In the genomic region with DNA sequence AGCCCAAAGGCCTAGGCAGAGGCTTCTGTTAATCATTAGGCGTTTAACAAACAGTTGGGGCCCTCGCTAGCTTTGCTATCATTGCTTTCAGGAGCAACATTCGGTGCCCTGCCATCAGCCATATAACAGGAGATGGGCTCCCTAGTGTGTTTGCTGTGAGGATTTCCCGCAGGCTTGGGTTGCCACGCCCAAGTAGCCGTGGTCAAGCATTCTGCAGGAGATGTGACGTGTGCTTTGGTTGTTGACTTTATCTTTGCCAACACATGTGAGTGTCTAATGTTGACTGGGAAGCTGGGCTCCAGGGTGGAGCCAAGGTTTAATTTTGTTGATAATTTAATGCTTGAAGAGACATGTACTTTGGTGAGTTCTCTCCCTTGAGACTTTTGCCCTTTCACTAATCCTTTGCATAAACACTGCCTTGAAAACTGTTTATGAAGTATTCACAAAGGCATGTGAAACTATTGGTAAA, we compare ENCODE assay signal across 18 cellular contexts.
A peak's percentile ranks its signal among the peaks of the same experiment; 100 is the strongest.
DNase-seq lines count a peak whose midpoint lies in the region; ATAC-seq, FAIRE-seq and TF ChIP-seq lines count a peak whose summit lies in the region.
"Had no signal": no experiment of that assay in that cellular context is flagged by ENCODE, and none has a peak within 500 bp of the region (broad histone marks: within the 10 kb centered on the region; RNA-seq: fewer than 3 reads in every experiment).

No MANE protein-coding gene starts in this region.

- no peak overlapping the region for H3K9ac ChIP-seq in colonic mucosa (ENCODE audit: low read depth in 2 of 2, low read length in 2 of 2)

- POLR2A ChIA-PET in CD8-positive, alpha-beta memory T cell (lab: Charles Lee): no interaction called here

- no peak overlapping the region for H3K4me3 Mint-ChIP-seq in CD8-positive, alpha-beta memory T cell
- H3K4me3 Mint-ChIP-seq: CD8-positive, alpha-beta T cell had no signal

- H3K4me1 ChIP-seq in small intestine (ENCODE audit: control insufficient read depth in 2 of 2, insufficient read depth in 1 of 2, low read depth in 1 of 2, low read length in 1 of 2) (no peaks in the 10 kb centered on the region), colonic mucosa (no peaks in the 10 kb centered on the region)
- H3K4me1 ChIP-seq in CD8-positive, alpha-beta memory T cell (ENCODE audit: insufficient read depth, low read length): no peaks in the 10 kb centered on the region
- H3K4me1 ChIP-seq: ascending aorta, esophagus muscularis mucosa, SJSA1, transverse colon had no signal

- no peaks in the 10 kb centered on the region for H3K36me3 Mint-ChIP-seq in CD8-positive, alpha-beta memory T cell
- H3K36me3 Mint-ChIP-seq: CD8-positive, alpha-beta T cell had no signal

- 38 to 58% (median 42%) methylated on average over 7 of the region's 7 CpGs for WGBS in small intestine, 3 donors

- no peak for FAIRE-seq in small intestine (lab: Jason Lieb, UNC)

- H3K4me3 ChIP-seq in small intestine (ENCODE audit: low read depth in 1 of 2, low read length in 2 of 2) (no peak overlapping the region), colonic mucosa (no peak overlapping the region)
- no peak overlapping the region for H3K4me3 ChIP-seq in CD8-positive, alpha-beta memory T cell (ENCODE audit: low read length)
- H3K4me3 ChIP-seq: ascending aorta, esophagus muscularis mucosa, lung, SJSA1, transverse colon had no signal

- H3K4me1 Mint-ChIP-seq in CD8-positive, alpha-beta memory T cell: no peaks in the 10 kb centered on the region

- ATAC-seq in GM21529 (IDR thresholded peaks at IDR 0.05; ENCODE audit: unreplicated experiment): no peak
- ATAC-seq: CD8-positive, alpha-beta T cell had no signal

- H3K27me3 ChIP-seq in small intestine (ENCODE audit: control insufficient read depth in 2 of 2, insufficient read depth in 2 of 2, low read length in 2 of 2) (no peaks in the 10 kb centered on the region), colonic mucosa (no peaks in the 10 kb centered on the region)
- H3K27me3 ChIP-seq in CD8-positive, alpha-beta memory T cell (ENCODE audit: insufficient read depth, low read length, poor library complexity, severe bottlenecking): no peaks in the 10 kb centered on the region
- H3K27me3 ChIP-seq: ascending aorta, esophagus muscularis mucosa, SJSA1, transverse colon had no signal

- H3K27ac ChIP-seq in small intestine (ENCODE audit: low read depth in 1 of 2, low read length in 1 of 2) (peak overlapping the region in 1 of 2 donors; percentile 47), colonic mucosa (no peak overlapping the region)
- H3K27ac ChIP-seq in CD8-positive, alpha-beta memory T cell (ENCODE audit: low read depth, low read length): no peak overlapping the region
- H3K27ac ChIP-seq: ascending aorta, esophagus muscularis mucosa, SJSA1, transverse colon had no signal

- DNase-seq in ELF-1 (ENCODE audit: low read depth, low spot score): peak; percentile 10
- DNase-seq in M059J (ENCODE audit: low read depth): peak; percentile 87
- peak; percentile 63 for DNase-seq in astrocyte of the hippocampus (ENCODE audit: low read depth, low spot score)
- DNase-seq in small intestine: peak; percentile 10
- DNase-seq in colonic mucosa: no peak
- DNase-seq in CD8-positive, alpha-beta memory T cell: no peak
- DNase-seq: CD8-positive, alpha-beta T cell; cortex of kidney; HCEC 1CT; hippocampal formation; retina; stimulated activated CD8-positive, alpha-beta memory T cell treated with anti-CD3 and anti-CD28 coated beads, Interleukin-4, amount 100 ng/mL, for 48 hours; transverse colon had no signal

- H3K27me3 Mint-ChIP-seq in CD8-positive, alpha-beta memory T cell: peaks cover 0 to 2% of the 10 kb centered on the region in 2 donors

- no peak for TF ChIP-seq CTCF in colonic mucosa (IDR thresholded peaks at IDR 0.05)

- CTCF ChIA-PET in CD8-positive, alpha-beta memory T cell (lab: Charles Lee): no interaction called here

- H3K9me3 ChIP-seq in small intestine (ENCODE audit: control insufficient read depth, low read depth) (no peaks in the 10 kb centered on the region), colonic mucosa (no peaks in the 10 kb centered on the region)
- no peaks in the 10 kb centered on the region for H3K9me3 ChIP-seq in CD8-positive, alpha-beta memory T cell (ENCODE audit: low read length)
- H3K9me3 ChIP-seq: esophagus muscularis mucosa, SJSA1, transverse colon had no signal

- H3K36me3 ChIP-seq in small intestine (ENCODE audit: control insufficient read depth in 2 of 2, insufficient read depth in 2 of 2, low read length in 2 of 2) (no peaks in the 10 kb centered on the region), colonic mucosa (no peaks in the 10 kb centered on the region)
- H3K36me3 ChIP-seq in CD8-positive, alpha-beta memory T cell (ENCODE audit: insufficient read depth, low read length): no peaks in the 10 kb centered on the region
- H3K36me3 ChIP-seq: ascending aorta, esophagus muscularis mucosa, SJSA1, transverse colon had no signal

- no peak overlapping the region for H3K27ac Mint-ChIP-seq in CD8-positive, alpha-beta memory T cell
- H3K27ac Mint-ChIP-seq: CD8-positive, alpha-beta T cell had no signal

- H3K9me3 Mint-ChIP-seq in CD8-positive, alpha-beta memory T cell: peaks cover 1 to 7% (median 3%) of the 10 kb centered on the region in 5 donors

- intact Hi-C loops in colonic mucosa (cut with DNase I): no loop called here

Comparison
In these comparisons a context has a peak if more than half of its experiments do, and no peak if none do; other contexts are left out.
1. DNase-seq: peak in ELF-1 (single experiment), M059J (single experiment), astrocyte of the hippocampus (single experiment) and small intestine (single experiment); none in colonic mucosa (single experiment) and CD8-positive, alpha-beta memory T cell (0 of 5).